Comparison of ENCODE assay signal across 1 cellular context in the genomic region with DNA sequence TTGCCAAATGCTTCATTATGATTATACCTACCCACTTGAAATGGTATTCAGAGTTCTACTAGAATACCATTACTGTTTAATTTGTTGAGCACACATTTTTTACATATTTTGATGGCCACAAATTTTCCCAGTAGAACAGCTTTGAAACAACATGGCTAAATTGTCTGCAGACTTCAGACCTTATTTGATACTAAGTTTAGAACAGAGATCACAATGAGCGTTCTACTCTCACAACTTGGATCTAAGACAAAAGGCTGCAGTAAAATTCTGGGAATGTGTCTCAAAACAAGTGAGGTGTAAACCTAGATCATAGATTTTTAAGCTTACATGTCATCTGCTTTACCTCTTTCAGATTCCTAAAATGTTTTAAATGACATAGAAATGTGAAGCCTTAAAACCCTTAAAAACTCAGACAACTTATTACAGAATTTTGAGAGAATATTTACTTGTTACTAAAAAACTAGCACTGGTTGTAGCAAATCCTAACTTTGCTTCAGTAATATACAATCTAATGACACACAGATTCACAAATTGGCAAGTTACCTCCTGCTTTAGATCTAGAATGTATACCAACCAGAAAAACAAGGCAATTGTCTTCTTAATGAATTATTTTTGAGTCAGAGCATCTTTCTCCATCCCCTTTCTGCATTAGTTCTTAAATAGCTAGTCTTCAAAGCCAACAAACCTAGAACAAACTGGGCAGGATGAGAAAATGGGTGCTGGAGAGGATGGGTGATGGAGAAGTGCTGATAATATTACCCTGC.
TF ChIP-seq lines count a peak whose summit lies in the region.

No MANE protein-coding gene starts in this region.

TF ChIP-seq in HCT116, 20 proteins besides CTCF, POLR2A, EP300 and RAD21 (continued from another document):
- TF ChIP-seq REST (IDR thresholded peaks at IDR 0.05; ENCODE audit: low read depth) = no peak
